In genomic region chr17:38285994-38286393, GRCh38 we compare ENCODE assay signal across 7 cellular contexts. TPM values are rescaled to one million over a fixed set of nuclear protein-coding genes. Genes with fewer than 3 reads are reported as not detected.
DNase-seq lines count a peak whose midpoint lies in the region; ATAC-seq, FAIRE-seq and TF ChIP-seq lines count a peak whose summit lies in the region.
"Not testable (repeated sequence)": the region's sequence is repeated elsewhere in the genome, so short reads cannot be mapped to it uniquely, and the experiment has no call there.

No MANE protein-coding gene starts in this region.

- not testable (repeated sequence) for H3K9me3 ChIP-seq in PC-9 (ENCODE audit: insufficient read depth, low read depth)

- H3K27me3 Mint-ChIP-seq in Calu3 (ENCODE audit: unreplicated experiment); HFFc6 (ENCODE audit: insufficient read depth); activated naive CD8-positive, alpha-beta T cell treated with anti-CD3 and anti-CD28 coated beads, Interleukin-2, amount 10 ng/mL, durations not matched to agents 7 days and 5 days: not testable (repeated sequence)

- H3K27ac ChIP-seq in PC-9 = peak overlapping the region; percentile 78

- H4K20me1 ChIP-seq in PC-9 (ENCODE audit: insufficient read depth) = not testable (repeated sequence)

- DNase-seq in Calu3 = peak; percentile 47
- DNase-seq in HFFc6 = peak; percentile 8
- peak; percentile 10 to 69 for DNase-seq in PC-9
- DNase-seq in activated naive CD8-positive, alpha-beta T cell treated with anti-CD3 and anti-CD28 coated beads, Interleukin-2, amount 10 ng/mL, durations not matched to agents 7 days and 5 days; sciatic nerve (ENCODE audit: low spot score): not testable (repeated sequence)
- peak; percentile 19 for DNase-seq in bronchial epithelial cell (ENCODE audit: low read depth)
- DNase-seq in kidney epithelial cell (ENCODE audit: low read depth) = peak; percentile 18

- H3K4me2 ChIP-seq in PC-9 = peak overlapping the region; percentile 72; the same call in 1 of the 2 replicates

- CTCF ChIA-PET in Calu3 (lab: Charles Lee); PC-9 (lab: Charles Lee): not testable (repeated sequence)

- H3K27me3 ChIP-seq in PC-9 (ENCODE audit: insufficient read depth, low read depth); bronchial epithelial cell (ENCODE audit: control insufficient read depth, insufficient read depth, low read length); kidney epithelial cell (ENCODE audit: control insufficient read depth, insufficient read depth, low read length): not testable (repeated sequence)

- H3K27ac Mint-ChIP-seq in Calu3 (ENCODE audit: unreplicated experiment); HFFc6; activated naive CD8-positive, alpha-beta T cell treated with anti-CD3 and anti-CD28 coated beads, Interleukin-2, amount 10 ng/mL, durations not matched to agents 7 days and 5 days: not testable (repeated sequence)

- POLR2A ChIA-PET in PC-9 (lab: Charles Lee; ENCODE audit: unreplicated experiment); activated naive CD8-positive, alpha-beta T cell treated with anti-CD3 and anti-CD28 coated beads, Interleukin-2, amount 10 ng/mL, durations not matched to agents 7 days and 5 days (lab: Charles Lee): not testable (repeated sequence)

- peaks cover 21% of the 10 kb centered on the region for H3K4me1 ChIP-seq in PC-9 (replicated peaks; ENCODE audit: insufficient read depth)

- H3K36me3 Mint-ChIP-seq in Calu3 (ENCODE audit: insufficient read depth, unreplicated experiment); HFFc6 (ENCODE audit: low read depth); activated naive CD8-positive, alpha-beta T cell treated with anti-CD3 and anti-CD28 coated beads, Interleukin-2, amount 10 ng/mL, durations not matched to agents 7 days and 5 days: not testable (repeated sequence)

- intact Hi-C loops in Calu3 (cut with micrococcal nuclease; ENCODE audit: unreplicated experiment); PC-9 (cut with micrococcal nuclease; ENCODE audit: unreplicated experiment); sciatic nerve (cut with DNase I): not testable (repeated sequence)

- ATAC-seq in activated naive CD8-positive, alpha-beta T cell treated with anti-CD3 and anti-CD28 coated beads, Interleukin-2, amount 10 ng/mL, durations not matched to agents 7 days and 5 days (ENCODE audit: low read depth) = peak; percentile 25
- peak; percentile 45 for ATAC-seq in sciatic nerve

- FAIRE-seq in bronchial epithelial cell (lab: Jason Lieb, UNC) = not testable (repeated sequence)

- H3K9me3 Mint-ChIP-seq in Calu3 (ENCODE audit: low read depth, unreplicated experiment); HFFc6; activated naive CD8-positive, alpha-beta T cell treated with anti-CD3 and anti-CD28 coated beads, Interleukin-2, amount 10 ng/mL, durations not matched to agents 7 days and 5 days: not testable (repeated sequence)

- not testable (repeated sequence) for H2AFZ ChIP-seq in PC-9

- H3K4me3 Mint-ChIP-seq in Calu3 (ENCODE audit: low read depth, unreplicated experiment); HFFc6; activated naive CD8-positive, alpha-beta T cell treated with anti-CD3 and anti-CD28 coated beads, Interleukin-2, amount 10 ng/mL, durations not matched to agents 7 days and 5 days: not testable (repeated sequence)

- peaks cover 37% of the 10 kb centered on the region for H3K4me1 Mint-ChIP-seq in Calu3 (ENCODE audit: low read depth, unreplicated experiment)
- H3K4me1 Mint-ChIP-seq in HFFc6 (ENCODE audit: low read depth) = peaks cover 10% of the 10 kb centered on the region
- H3K4me1 Mint-ChIP-seq in activated naive CD8-positive, alpha-beta T cell treated with anti-CD3 and anti-CD28 coated beads, Interleukin-2, amount 10 ng/mL, durations not matched to agents 7 days and 5 days = not testable (repeated sequence)

- peaks cover 16% of the 10 kb centered on the region for H3F3A ChIP-seq in PC-9 (ENCODE audit: insufficient read depth, low read depth)

- not testable (repeated sequence) for H3K79me2 ChIP-seq in PC-9 (ENCODE audit: low read depth)

- H3K9me2 ChIP-seq in PC-9 (ENCODE audit: insufficient read depth) = not testable (repeated sequence)

- TF ChIP-seq CTCF in Calu3 (IDR thresholded peaks at IDR 0.05; ENCODE audit: unreplicated experiment); HFFc6 (IDR thresholded peaks at IDR 0.05); PC-9 (conservative IDR thresholded peaks at IDR 0.05); bronchial epithelial cell (IDR thresholded peaks at IDR 0.05; ENCODE audit: insufficient read depth, low read length, severe bottlenecking); kidney epithelial cell (IDR thresholded peaks at IDR 0.05; ENCODE audit: insufficient read depth, low read length, poor library complexity, severe bottlenecking): not testable (repeated sequence)

- not testable (repeated sequence) for H3K36me3 ChIP-seq in PC-9 (ENCODE audit: low read depth); bronchial epithelial cell (ENCODE audit: control insufficient read depth, insufficient read depth, low read length); kidney epithelial cell (ENCODE audit: control insufficient read depth, insufficient read depth, low read length)

- H3K4me3 ChIP-seq in PC-9; bronchial epithelial cell (ENCODE audit: low read depth, low read length); kidney epithelial cell (ENCODE audit: low read depth, low read length): not testable (repeated sequence)

- TSS peak; percentile 93 for BruUV-seq in Calu3 (replicated peaks; lab: Mats Ljungman, UMichigan)
- BruUV-seq in PC-9 (replicated peaks; lab: Mats Ljungman, UMichigan) = not testable (repeated sequence)

RNA-seq across cellular contexts. Expression of gene MRPL45, which starts 11.0 kb away (rescaled TPM):
- total RNA-seq in Calu3 (2022) (171 and 174 TPM in 2 replicates), PC-9 (2021) (50.6 and 56.2 TPM in 2 replicates), bronchial epithelial cell (23.7 and 26.5 TPM in 2 replicates), kidney epithelial cell (48.3 and 50.0 TPM in 2 replicates), sciatic nerve (21.8 TPM)
- total RNA-seq in HFFc6 (2021; fragmentation: NEBNext Ultra II Directional; extraction: Animal tissue kit (Norgen Biotek cat#: 25700)) = 10 to 100 TPM; 35.7 to 43.3 (median 42.1) TPM
- total RNA-seq in activated naive CD8-positive, alpha-beta T cell treated with anti-CD3 and anti-CD28 coated beads, Interleukin-2, amount 10 ng/mL, durations not matched to agents 7 days and 5 days = 10 to 100 TPM; 21.4 to 22.3 TPM

RNA-seq across cellular contexts. Expression of gene GPR179, which starts 57.8 kb away (rescaled TPM):
- total RNA-seq in Calu3 (2022) (0.45 and 0.69 TPM in 2 replicates), PC-9 (2021) (0.57 and 0.58 TPM in 2 replicates), bronchial epithelial cell (under 0.01 TPM in 2 replicates), kidney epithelial cell (0.04 and 0.07 TPM in 2 replicates), sciatic nerve (0.22 TPM)
- total RNA-seq in HFFc6 (2021; fragmentation: NEBNext Ultra II Directional; extraction: Animal tissue kit (Norgen Biotek cat#: 25700)) = not detected
- total RNA-seq in activated naive CD8-positive, alpha-beta T cell treated with anti-CD3 and anti-CD28 coated beads, Interleukin-2, amount 10 ng/mL, durations not matched to agents 7 days and 5 days = under 1 TPM; 0.06 TPM
